In genomic region chr17:43994272-43995149, GRCh38 we compare ENCODE assay signal across 1 cellular context.
A peak's percentile ranks its signal among the peaks of the same experiment; 100 is the strongest.
TF ChIP-seq lines count a peak whose summit lies in the region.

No MANE protein-coding gene starts in this region.

TF ChIP-seq in K562, 482 proteins besides CTCF, POLR2A, EP300 and RAD21 (continues in another document):
- TF ChIP-seq EWSR1 (IDR thresholded peaks at IDR 0.05; ENCODE audit: borderline replicate concordance, low read depth, partially characterized antibody), result no peak
- TF ChIP-seq SREBF1 (IDR thresholded peaks at IDR 0.05; ENCODE audit: borderline replicate concordance, low read depth, low read length), result no peak
- TF ChIP-seq KLF16 (IDR thresholded peaks at IDR 0.05), result no peak
- no peak for TF ChIP-seq ZNF143 (CRISPR knock-in tag; IDR thresholded peaks at IDR 0.05)
- no peak for TF ChIP-seq ZC3H11A (IDR thresholded peaks at IDR 0.05; ENCODE audit: low read depth, low read length)
- TF ChIP-seq NONO (IDR thresholded peaks at IDR 0.05; ENCODE audit: low read depth in 2 of 2, low read length in 1 of 2), result 0 out of 4 replicates have a peak, but pooled peaks of 1 of the 2 experiments have one; percentile 27
- TF ChIP-seq POLR2B (IDR thresholded peaks at IDR 0.05; ENCODE audit: low read depth, partially characterized antibody), result no peak
- TF ChIP-seq ZNF3 (CRISPR knock-in tag; IDR thresholded peaks at IDR 0.05), result no peak
- TF ChIP-seq USF1 (CRISPR knock-in tag; IDR thresholded peaks at IDR 0.05), result no peak
- no peak for TF ChIP-seq PHF21A (IDR thresholded peaks at IDR 0.05; ENCODE audit: borderline replicate concordance, low read depth)
- TF ChIP-seq POLR3A (IDR thresholded peaks at IDR 0.05; ENCODE audit: borderline replicate concordance, extremely low read depth, insufficient read depth, insufficient read length), result no peak
- no peak for TF ChIP-seq RERE (CRISPR knock-in tag; IDR thresholded peaks at IDR 0.05; ENCODE audit: borderline replicate concordance)
- TF ChIP-seq MNT (conservative IDR thresholded peaks at IDR 0.05), result no peak
- TF ChIP-seq RB1 (IDR thresholded peaks at IDR 0.05; ENCODE audit: low read depth), result peak; percentile 48; the same call in 1 of the 2 replicates
- peak; percentile 44 for TF ChIP-seq PRDM10 (IDR thresholded peaks at IDR 0.05; ENCODE audit: partially characterized antibody)
- peak; percentile 24; the same call in 1 of the 2 replicates for TF ChIP-seq THAP12 (CRISPR knock-in tag; IDR thresholded peaks at IDR 0.05)
- TF ChIP-seq CC2D1A (IDR thresholded peaks at IDR 0.05), result peak; percentile 77
- TF ChIP-seq ZBTB33 (CRISPR knock-in tag; IDR thresholded peaks at IDR 0.05), result no peak; the same call in 1 of the 2 replicates
- TF ChIP-seq KAT8 (IDR thresholded peaks at IDR 0.05; ENCODE audit: low read depth), result no peak
- TF ChIP-seq ZKSCAN3 (CRISPR knock-in tag; IDR thresholded peaks at IDR 0.05), result no peak
- TF ChIP-seq BRD4 (IDR thresholded peaks at IDR 0.05), result no peak
- no peak for TF ChIP-seq KLF13 (tag; IDR thresholded peaks at IDR 0.05; ENCODE audit: borderline replicate concordance, low read depth)
- 0 out of 2 replicates have a peak, but pooled peaks have one; percentile 76 for TF ChIP-seq GATAD2A (IDR thresholded peaks at IDR 0.05)
- no peak for TF ChIP-seq NFIX (CRISPR knock-in tag; IDR thresholded peaks at IDR 0.05; ENCODE audit: low read depth)
- TF ChIP-seq SMC3 (conservative IDR thresholded peaks at IDR 0.05; ENCODE audit: insufficient read depth, low read depth, low read length), result peak; percentile 95
- no peak for TF ChIP-seq ZBTB9 (CRISPR knock-in tag; IDR thresholded peaks at IDR 0.05)
- no peak for TF ChIP-seq FOXA3 (CRISPR knock-in tag; conservative IDR thresholded peaks at IDR 0.05 in 1 of 2, IDR thresholded peaks at IDR 0.05 in 1 of 2)
- TF ChIP-seq ARID3A (IDR thresholded peaks at IDR 0.05; ENCODE audit: borderline replicate concordance, low read depth, low read length), result no peak
- TF ChIP-seq NFIC (IDR thresholded peaks at IDR 0.05), result no peak
- peak; percentile 27; the same call in 1 of the 2 replicates for TF ChIP-seq SP1 (CRISPR knock-in tag; IDR thresholded peaks at IDR 0.05)
- 0 out of 2 replicates have a peak, but pooled peaks have one; percentile 21 for TF ChIP-seq ZNF316 (IDR thresholded peaks at IDR 0.05)
- TF ChIP-seq GATAD2B (IDR thresholded peaks at IDR 0.05; ENCODE audit: borderline replicate concordance), result no peak
- 0 out of 2 replicates have a peak, but pooled peaks have one; percentile 51 for TF ChIP-seq RBM14 (IDR thresholded peaks at IDR 0.05; ENCODE audit: borderline replicate concordance, insufficient read depth, low read depth, low read length)
- no peak for TF ChIP-seq MCM2 (IDR thresholded peaks at IDR 0.05; ENCODE audit: low read depth)
- no peak for TF ChIP-seq RBM34 (IDR thresholded peaks at IDR 0.05; ENCODE audit: borderline replicate concordance, insufficient read depth, low read length)
- TF ChIP-seq ESRRB (CRISPR knock-in tag; IDR thresholded peaks at IDR 0.05; ENCODE audit: borderline replicate concordance), result no peak
- TF ChIP-seq GATA2 (CRISPR knock-in tag; IDR thresholded peaks at IDR 0.05), result no peak
- TF ChIP-seq HIVEP1 (CRISPR knock-in tag; IDR thresholded peaks at IDR 0.05), result no peak
